ENCODE assay signal across 8 cellular contexts in the genomic region with DNA sequence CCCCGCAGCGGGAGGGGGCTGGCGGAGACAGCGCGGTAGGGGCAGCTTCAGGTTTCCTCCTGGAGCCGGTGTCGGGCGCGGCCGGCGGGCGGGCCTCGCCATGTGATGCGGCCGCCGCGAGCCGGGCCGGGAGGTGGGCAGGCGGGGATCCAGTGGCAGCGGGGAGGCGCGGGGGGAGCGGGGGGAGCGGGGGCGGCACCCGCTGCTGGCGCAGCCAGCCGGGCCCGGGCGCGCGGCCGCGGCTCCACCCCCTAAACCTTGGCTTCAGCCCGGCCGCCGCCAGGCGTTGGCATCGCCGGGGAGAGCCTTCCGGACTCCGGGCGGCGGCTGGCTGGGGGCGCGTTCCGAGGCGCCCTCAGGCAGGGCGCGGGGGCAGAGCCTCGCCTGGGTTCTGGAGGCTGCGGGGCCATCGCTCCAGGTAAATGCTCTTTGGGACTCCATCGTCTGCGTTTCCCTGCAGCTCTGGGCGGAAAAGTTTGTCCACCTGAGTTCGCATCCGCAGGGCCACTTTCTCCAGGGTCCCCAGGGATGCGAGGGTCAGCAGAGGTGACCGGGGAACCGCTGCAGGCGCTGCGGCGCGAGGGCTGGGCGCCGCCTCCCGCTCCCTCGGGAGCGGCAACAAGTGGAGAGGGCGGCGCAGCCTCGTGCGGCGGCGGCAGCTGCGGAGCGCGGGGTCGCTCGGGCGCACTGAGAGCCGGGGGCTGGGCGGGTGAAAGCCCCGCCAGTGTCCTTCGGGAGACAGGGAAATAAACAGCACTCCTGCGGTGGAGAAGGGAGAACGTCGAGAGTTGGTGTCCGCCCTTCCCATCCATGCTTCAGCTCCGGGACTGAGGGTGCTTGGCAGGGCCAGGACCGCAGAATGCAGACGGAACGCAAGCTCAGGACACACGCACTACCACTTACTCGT. TPM values are rescaled to one million over a fixed set of nuclear protein-coding genes. Genes with fewer than 3 reads are reported as not detected.
A peak's percentile ranks its signal among the peaks of the same experiment; 100 is the strongest.
DNase-seq lines count a peak whose midpoint lies in the region; ATAC-seq and TF ChIP-seq lines count a peak whose summit lies in the region.

A gene with protein sequence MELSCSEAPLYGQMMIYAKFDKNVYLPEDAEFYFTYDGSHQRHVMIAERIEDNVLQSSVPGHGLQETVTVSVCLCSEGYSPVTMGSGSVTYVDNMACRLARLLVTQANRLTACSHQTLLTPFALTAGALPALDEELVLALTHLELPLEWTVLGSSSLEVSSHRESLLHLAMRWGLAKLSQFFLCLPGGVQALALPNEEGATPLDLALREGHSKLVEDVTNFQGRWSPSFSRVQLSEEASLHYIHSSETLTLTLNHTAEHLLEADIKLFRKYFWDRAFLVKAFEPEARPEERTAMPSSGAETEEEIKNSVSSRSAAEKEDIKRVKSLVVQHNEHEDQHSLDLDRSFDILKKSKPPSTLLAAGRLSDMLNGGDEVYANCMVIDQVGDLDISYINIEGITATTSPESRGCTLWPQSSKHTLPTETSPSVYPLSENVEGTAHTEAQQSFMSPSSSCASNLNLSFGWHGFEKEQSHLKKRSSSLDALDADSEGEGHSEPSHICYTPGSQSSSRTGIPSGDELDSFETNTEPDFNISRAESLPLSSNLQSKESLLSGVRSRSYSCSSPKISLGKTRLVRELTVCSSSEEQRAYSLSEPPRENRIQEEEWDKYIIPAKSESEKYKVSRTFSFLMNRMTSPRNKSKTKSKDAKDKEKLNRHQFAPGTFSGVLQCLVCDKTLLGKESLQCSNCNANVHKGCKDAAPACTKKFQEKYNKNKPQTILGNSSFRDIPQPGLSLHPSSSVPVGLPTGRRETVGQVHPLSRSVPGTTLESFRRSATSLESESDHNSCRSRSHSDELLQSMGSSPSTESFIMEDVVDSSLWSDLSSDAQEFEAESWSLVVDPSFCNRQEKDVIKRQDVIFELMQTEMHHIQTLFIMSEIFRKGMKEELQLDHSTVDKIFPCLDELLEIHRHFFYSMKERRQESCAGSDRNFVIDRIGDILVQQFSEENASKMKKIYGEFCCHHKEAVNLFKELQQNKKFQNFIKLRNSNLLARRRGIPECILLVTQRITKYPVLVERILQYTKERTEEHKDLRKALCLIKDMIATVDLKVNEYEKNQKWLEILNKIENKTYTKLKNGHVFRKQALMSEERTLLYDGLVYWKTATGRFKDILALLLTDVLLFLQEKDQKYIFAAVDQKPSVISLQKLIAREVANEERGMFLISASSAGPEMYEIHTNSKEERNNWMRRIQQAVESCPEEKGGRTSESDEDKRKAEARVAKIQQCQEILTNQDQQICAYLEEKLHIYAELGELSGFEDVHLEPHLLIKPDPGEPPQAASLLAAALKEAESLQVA (N-terminal part only) (plus strand): TSS at position 292 of the 907 bp plus-strand sequence. CDS start 58,656 bp downstream, outside the sequence.

- ATAC-seq in HG03280 (IDR thresholded peaks at IDR 0.05; ENCODE audit: unreplicated experiment) = peak; percentile 72
- ATAC-seq in GM18861 (IDR thresholded peaks at IDR 0.05; ENCODE audit: unreplicated experiment) = no peak

- peak within 1 kb of the TSS; percentile 71 for H3K4me3 ChIP-seq in iPS-15b (ENCODE audit: low read depth, low read length)
- H3K4me3 ChIP-seq in sigmoid colon = peak within 1 kb of the TSS; percentile 51 to 69 (median 64)

- H3K27me3 ChIP-seq in iPS-15b (ENCODE audit: control insufficient read depth, insufficient read depth, low read length) (peaks cover 30% of the 10 kb centered on the region), sigmoid colon (peaks cover 0 to 3% (median 0%) of the 10 kb centered on the region in 3 donors)

- H3K36me3 ChIP-seq in iPS-15b (ENCODE audit: control insufficient read depth, insufficient read depth, low read length) (no peaks in the 10 kb centered on the region), sigmoid colon (no peaks in the 10 kb centered on the region)

- TF ChIP-seq POLR2A in sigmoid colon (IDR thresholded peaks at IDR 0.05) = no peak

- in situ Hi-C loops in T47D (cut with HindIII; ENCODE audit: low pct_unique_long_range_greater_than_20kb, low sequenced_read_pairs) = no loop called here

- no peak for TF ChIP-seq CTCF in sigmoid colon (IDR thresholded peaks at IDR 0.05)

- H3K9me3 ChIP-seq in iPS-15b (ENCODE audit: control insufficient read depth, insufficient read depth, low read length) = no peaks in the 10 kb centered on the region
- no peaks in the 10 kb centered on the region for H3K9me3 ChIP-seq in sigmoid colon

- no peaks in the 10 kb centered on the region for H3K4me1 ChIP-seq in iPS-15b (ENCODE audit: control insufficient read depth, insufficient read depth, low read length)
- H3K4me1 ChIP-seq in sigmoid colon = peaks cover 0 to 13% (median 10%) of the 10 kb centered on the region in 4 donors

- 1 to 2% methylated on average over 97 of the region's 97 CpGs for WGBS in sigmoid colon, 2 donors

- intact Hi-C loops in sigmoid colon (cut with DNase I) = no loop called here

- H3K9ac ChIP-seq in iPS-15b (ENCODE audit: low read depth, low read length) = peak within 1 kb of the TSS; percentile 47

- no peak for TF ChIP-seq EP300 in sigmoid colon (IDR thresholded peaks at IDR 0.05)

- peak within 1 kb of the TSS; percentile 57 to 85 (median 70) for H3K27ac ChIP-seq in sigmoid colon

- peak; percentile 47 to 77 for DNase-seq in SHP77 (lab: John Stamatoyannopoulos, UW)
- no peak for DNase-seq in SHP77 treated with DMSO at 0.1 percent for 48 hours (lab: John Stamatoyannopoulos, UW)
- peak; percentile 80 for DNase-seq in RKO (ENCODE audit: low spot score)
- DNase-seq in T47D (ENCODE audit: low read depth in 1 of 2, low spot score in 1 of 2) = peak; percentile 86 to 87
- peak; percentile 76 for DNase-seq in sigmoid colon

RNA-seq across cellular contexts. Expression of the gene that starts here (rescaled TPM):
- 1 to 10 TPM; 3.7 to 6.9 (median 5.7) TPM for total RNA-seq in sigmoid colon
- 1 to 10 TPM; 3.0 to 3.4 (median 3.0) TPM for polyA plus RNA-seq in sigmoid colon
